ENCODE assay signal across 8 cellular contexts in the genomic region with DNA sequence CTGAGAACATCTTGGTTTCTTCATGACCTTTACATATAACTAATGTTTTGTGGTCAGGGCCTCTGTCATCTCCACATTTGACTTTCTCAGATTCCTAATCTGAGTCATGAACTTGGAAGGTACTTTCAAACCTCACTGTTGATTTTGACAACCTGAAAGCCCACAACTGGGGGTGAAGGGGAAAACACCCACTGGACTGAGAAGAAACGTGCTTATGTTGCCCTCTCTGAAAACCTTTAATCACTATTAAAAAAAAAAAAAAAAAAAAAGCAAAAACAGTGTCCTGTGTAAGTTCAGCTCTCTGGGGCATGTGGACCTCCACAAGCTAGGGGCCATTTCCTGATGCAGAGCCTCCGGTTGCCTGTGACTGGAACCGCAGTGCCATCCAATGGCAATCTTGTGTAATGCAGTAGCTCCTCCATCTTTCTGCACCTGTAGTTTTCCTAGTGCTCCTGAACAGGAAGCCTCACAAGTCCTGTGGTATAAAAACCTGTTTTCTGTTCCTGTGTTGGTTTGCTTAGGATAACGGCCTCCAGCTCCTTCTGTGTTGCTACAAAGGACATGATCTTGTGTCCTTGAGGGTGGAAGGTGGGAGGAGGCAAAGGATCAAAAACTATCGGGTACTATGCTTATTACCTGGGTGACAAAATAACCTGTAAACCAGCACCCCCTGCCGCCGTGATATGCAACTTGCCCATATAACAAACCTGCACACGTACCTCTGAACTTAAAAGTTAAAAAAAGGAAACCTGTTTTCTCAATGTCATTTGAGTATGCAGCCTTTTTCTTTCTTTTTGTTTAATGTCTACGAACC.
DNase-seq lines count a peak whose midpoint lies in the region; ATAC-seq and TF ChIP-seq lines count a peak whose summit lies in the region.

No MANE protein-coding gene starts in this region.

- no peaks in the 10 kb centered on the region for H3K9me3 Mint-ChIP-seq in activated CD4-positive, alpha-beta memory T cell treated with anti-CD3 and anti-CD28 coated beads, Interleukin-2, amount 10 ng/mL, durations not matched to agents 7 days and 5 days

- CTCF ChIA-PET in activated CD4-positive, alpha-beta memory T cell treated with anti-CD3 and anti-CD28 coated beads, Interleukin-2, amount 10 ng/mL, durations not matched to agents 7 days and 5 days (lab: Charles Lee): interaction anchor here (0.7 to 2.2 kb wide), 10 partner anchors 9 to 760 kb away, joined by 3 to 14 read pairs (median 3); no protein-coding TSS in a partner anchor

- in situ Hi-C loops in G401 (cut with HindIII; ENCODE audit: low sequenced_read_pairs): no loop called here

- H3K4me3 Mint-ChIP-seq in activated CD4-positive, alpha-beta memory T cell treated with anti-CD3 and anti-CD28 coated beads, Interleukin-2, amount 10 ng/mL, durations not matched to agents 7 days and 5 days: no peak overlapping the region

- POLR2A ChIA-PET in activated CD4-positive, alpha-beta memory T cell treated with anti-CD3 and anti-CD28 coated beads, Interleukin-2, amount 10 ng/mL, durations not matched to agents 7 days and 5 days (lab: Charles Lee): no interaction called here

- no peaks in the 10 kb centered on the region for H3K27me3 ChIP-seq in psoas muscle (ENCODE audit: insufficient read depth in 3 of 3, low read length in 2 of 3)

- H3K27me3 Mint-ChIP-seq in activated CD4-positive, alpha-beta memory T cell treated with anti-CD3 and anti-CD28 coated beads, Interleukin-2, amount 10 ng/mL, durations not matched to agents 7 days and 5 days: no peaks in the 10 kb centered on the region

- DNase-seq in G401 (ENCODE audit: low spot score) (peak; percentile 83), NCI-H460 (ENCODE audit: extremely low read depth, low read depth) (peak; percentile 40), fibroblast of mammary gland (ENCODE audit: low read depth) (peak; percentile 20), psoas muscle (no peak)
- peak; percentile 44 for DNase-seq in activated CD4-positive, alpha-beta memory T cell treated with anti-CD3 and anti-CD28 coated beads, Interleukin-2, amount 10 ng/mL, durations not matched to agents 7 days and 5 days
- DNase-seq in activated CD4-positive, CD25-positive, alpha-beta regulatory T cell (lab: John Stamatoyannopoulos, UW): no peak

- H3K9me3 ChIP-seq in psoas muscle: no peaks in the 10 kb centered on the region

- intact Hi-C loops in psoas muscle (cut with DNase I): loop anchor here in 1 of 2 donors (5.0 kb wide), 1 partner anchor 460 kb away; no protein-coding TSS in a partner anchor

- H3K4me3 ChIP-seq in fibroblast of mammary gland (ENCODE audit: control insufficient read depth, low read depth, low read length) (no peak overlapping the region), psoas muscle (no peak overlapping the region)

- peak; percentile 80 for ATAC-seq in GM21423 (IDR thresholded peaks at IDR 0.05; ENCODE audit: unreplicated experiment)
- peak; percentile 58 for ATAC-seq in HG03558 (IDR thresholded peaks at IDR 0.05; ENCODE audit: extremely low read depth, unreplicated experiment)
- peak in 2 of 4 donors; percentile 42 to 57 for ATAC-seq in psoas muscle

- H3K36me3 Mint-ChIP-seq in activated CD4-positive, alpha-beta memory T cell treated with anti-CD3 and anti-CD28 coated beads, Interleukin-2, amount 10 ng/mL, durations not matched to agents 7 days and 5 days (ENCODE audit: low read depth): no peaks in the 10 kb centered on the region

- 24 to 35% (median 33%) methylated on average over 9 of the region's 9 CpGs for WGBS in psoas muscle, 3 donors

- H3K27ac Mint-ChIP-seq in activated CD4-positive, alpha-beta memory T cell treated with anti-CD3 and anti-CD28 coated beads, Interleukin-2, amount 10 ng/mL, durations not matched to agents 7 days and 5 days: no peak overlapping the region

- H3K4me1 ChIP-seq in psoas muscle: no peaks in the 10 kb centered on the region

- peaks cover 1% of the 10 kb centered on the region for H3K4me1 Mint-ChIP-seq in activated CD4-positive, alpha-beta memory T cell treated with anti-CD3 and anti-CD28 coated beads, Interleukin-2, amount 10 ng/mL, durations not matched to agents 7 days and 5 days

- H3K27ac ChIP-seq in psoas muscle: no peak overlapping the region

- H3K36me3 ChIP-seq in psoas muscle (ENCODE audit: insufficient read depth in 1 of 2, low read depth in 1 of 2): no peaks in the 10 kb centered on the region

- TF ChIP-seq CTCF in fibroblast of mammary gland (conservative IDR thresholded peaks at IDR 0.05; ENCODE audit: control insufficient read depth, insufficient read depth, low read depth, low read length) (peak; percentile 48), psoas muscle (IDR thresholded peaks at IDR 0.05) (peak; percentile 28)

Comparison
In these comparisons a context has a peak if more than half of its experiments do, and no peak if none do; other contexts are left out.
1. DNase-seq: peak in G401 (single experiment), NCI-H460 (single experiment), activated CD4-positive, alpha-beta memory T cell treated with anti-CD3 and anti-CD28 coated beads, Interleukin-2, amount 10 ng/mL, durations not matched to agents 7 days and 5 days (single experiment) and fibroblast of mammary gland (single experiment); none in psoas muscle (0 of 2) and activated CD4-positive, CD25-positive, alpha-beta regulatory T cell (0 of 4).